12 cellular contexts compared by ENCODE assay signal in genomic region chr17:75815399-75815798, GRCh38.
"Had no signal": no experiment of that assay in that cellular context is flagged by ENCODE, and none has a peak within 500 bp of the region (broad histone marks: within the 10 kb centered on the region; RNA-seq: fewer than 3 reads in every experiment).

No MANE protein-coding gene starts in this region.

- H3K4me3 ChIP-seq: dorsolateral prefrontal cortex, esophagus muscularis mucosa, psoas muscle, suprapubic skin, upper lobe of left lung had no signal

- H3K27me3 ChIP-seq: dorsolateral prefrontal cortex, esophagus muscularis mucosa, suprapubic skin, upper lobe of left lung had no signal

- H3K27me3 Mint-ChIP-seq: natural killer cell treated with Interleukin-12 subunit alpha and Interleukin-12 subunit beta and Interleukin-15 and Interleukin-18, amount 100 ng/mL, for 72 hours had no signal

- H3K4me3 Mint-ChIP-seq: natural killer cell treated with Interleukin-12 subunit alpha and Interleukin-12 subunit beta and Interleukin-15 and Interleukin-18, amount 100 ng/mL, for 72 hours had no signal

- H3K9me3 Mint-ChIP-seq: activated naive CD4-positive, alpha-beta T cell treated with anti-CD3 and anti-CD28 coated beads, Interleukin-2, amount 50 U/mL, for 72 hours; natural killer cell treated with Interleukin-12 subunit alpha and Interleukin-12 subunit beta and Interleukin-15 and Interleukin-18, amount 100 ng/mL, for 72 hours had no signal

- DNase-seq: activated CD4-positive, alpha-beta T cell treated with anti-CD3 and anti-CD28 coated beads, Interleukin-2, amount 50 U/mL, for 1 hour; activated effector memory CD4-positive, alpha-beta T cell treated with anti-CD3 and anti-CD28 coated beads, Interleukin-2, amount 50 U/mL, for 16 hours; stimulated activated CD4-positive, alpha-beta T cell treated with anti-CD3 and anti-CD28 coated beads, Interleukin-2, amount 100 ng/mL, for 48 hours; stimulated activated naive CD4-positive, alpha-beta T cell treated with Interleukin-2 at 50 U/mL for 16 hours; T-helper 2 cell; upper lobe of left lung had no signal

- H3K27ac Mint-ChIP-seq: natural killer cell treated with Interleukin-12 subunit alpha and Interleukin-12 subunit beta and Interleukin-15 and Interleukin-18, amount 100 ng/mL, for 72 hours had no signal

- H3K36me3 Mint-ChIP-seq: activated naive CD4-positive, alpha-beta T cell treated with anti-CD3 and anti-CD28 coated beads, Interleukin-2, amount 50 U/mL, for 72 hours; natural killer cell treated with Interleukin-12 subunit alpha and Interleukin-12 subunit beta and Interleukin-15 and Interleukin-18, amount 100 ng/mL, for 72 hours had no signal

- H3K9me3 ChIP-seq: esophagus muscularis mucosa, psoas muscle, suprapubic skin, upper lobe of left lung had no signal

- H3K27ac ChIP-seq: dorsolateral prefrontal cortex, esophagus muscularis mucosa, psoas muscle, suprapubic skin, upper lobe of left lung had no signal

- H3K4me1 ChIP-seq: upper lobe of left lung had no signal
